ENCODE assay signal across 24 cellular contexts in genomic region chr11:119248750-119249670, GRCh38. TPM values are rescaled to one million over a fixed set of nuclear protein-coding genes. Genes with fewer than 3 reads are reported as not detected.
A peak's percentile ranks its signal among the peaks of the same experiment; 100 is the strongest.
DNase-seq lines count a peak whose midpoint lies in the region; ATAC-seq, FAIRE-seq and TF ChIP-seq lines count a peak whose summit lies in the region.
"Had no signal": no experiment of that assay in that cellular context is flagged by ENCODE, and none has a peak within 500 bp of the region (broad histone marks: within the 10 kb centered on the region; RNA-seq: fewer than 3 reads in every experiment).

No MANE protein-coding gene starts in this region.

- H3K27ac ChIP-seq in CD4-positive, CD25-positive, alpha-beta regulatory T cell (ENCODE audit: insufficient read depth, low read length, poor library complexity, severe bottlenecking), result no peak overlapping the region
- H3K27ac ChIP-seq in endothelial cell of umbilical vein (ENCODE audit: insufficient read depth, low read depth, low read length), result no peak overlapping the region
- peak overlapping the region in 2 of 4 donors; percentile 29 to 60 for H3K27ac ChIP-seq in gastroesophageal sphincter
- no peak overlapping the region for H3K27ac ChIP-seq in SK-N-SH (ENCODE audit: low read depth in 2 of 2, low read length in 1 of 2)
- H3K27ac ChIP-seq: heart left ventricle, HL-60 had no signal

- POLR2A ChIA-PET in endothelial cell of umbilical vein (lab: Charles Lee), result interaction anchor here (0.7 kb wide), 1 partner anchor 472 kb away, joined by 4 read pairs; no protein-coding TSS in a partner anchor
- POLR2A ChIA-PET in SK-N-SH (lab: Yijun Ruan, JAX), result interaction anchor here (0.6 kb wide), 1 partner anchor 21 kb away, joined by 3 read pairs; no protein-coding TSS in a partner anchor

- H4K20me1 ChIP-seq in endothelial cell of umbilical vein (replicated peaks; ENCODE audit: control insufficient read depth, extremely low read depth, insufficient read depth, low read length) (no peaks in the 10 kb centered on the region), SK-N-SH (ENCODE audit: insufficient read depth) (0 out of 2 replicates have a peak, but pooled peaks cover 11% of the 10 kb centered on the region)

- no peak for TF ChIP-seq RAD21 in SK-N-SH (IDR thresholded peaks at IDR 0.05; ENCODE audit: low read length)

- H2AFZ ChIP-seq in endothelial cell of umbilical vein (ENCODE audit: low read depth, low read length) (no peak overlapping the region), SK-N-SH (ENCODE audit: low read depth) (no peak overlapping the region)

- no peaks in the 10 kb centered on the region for H3K27me3 Mint-ChIP-seq in activated CD4-positive, alpha-beta T cell treated with anti-CD3 and anti-CD28 coated beads, Interleukin-2, amount 10 ng/mL, durations not matched to agents 24 days and 14 days
- no peaks in the 10 kb centered on the region for H3K27me3 Mint-ChIP-seq in CD4-positive, CD25-positive, alpha-beta regulatory T cell
- H3K27me3 Mint-ChIP-seq: IgD-negative memory B cell had no signal

- H3F3A ChIP-seq in SK-N-SH (replicated peaks; ENCODE audit: insufficient read depth), result peaks cover 4% of the 10 kb centered on the region

- H3K4me3 Mint-ChIP-seq in activated CD4-positive, alpha-beta T cell treated with anti-CD3 and anti-CD28 coated beads, Interleukin-2, amount 10 ng/mL, durations not matched to agents 24 days and 14 days, result no peak overlapping the region
- peak overlapping the region in 2 of 4 donors; percentile 38 to 62 for H3K4me3 Mint-ChIP-seq in CD4-positive, CD25-positive, alpha-beta regulatory T cell
- H3K4me3 Mint-ChIP-seq: activated T-cell treated with anti-CD3 and anti-CD28 coated beads, Interleukin-2, amount 50 U/mL, for 4 hours; neural crest cell had no signal

- H3K27me3 ChIP-seq in CD4-positive, CD25-positive, alpha-beta regulatory T cell (ENCODE audit: control insufficient read depth, insufficient read depth, low read length), result no peaks in the 10 kb centered on the region
- H3K27me3 ChIP-seq in endothelial cell of umbilical vein (ENCODE audit: control insufficient read depth in 2 of 2, insufficient read depth in 2 of 2, low read length in 2 of 2), result no peaks in the 10 kb centered on the region
- H3K27me3 ChIP-seq in gastroesophageal sphincter, result no peaks in the 10 kb centered on the region
- no peaks in the 10 kb centered on the region for H3K27me3 ChIP-seq in SK-N-SH (ENCODE audit: insufficient read depth)
- H3K27me3 ChIP-seq: BE2C, heart left ventricle, MG63 had no signal

- TF ChIP-seq CTCF in endothelial cell of umbilical vein (IDR thresholded peaks at IDR 0.05; ENCODE audit: extremely low read depth in 1 of 2, insufficient read depth in 1 of 2, low read depth in 1 of 2, low read length in 2 of 2) (no peak), gastroesophageal sphincter (IDR thresholded peaks at IDR 0.05) (no peak), SK-N-SH (IDR thresholded peaks at IDR 0.05) (no peak)

- H3K4me1 Mint-ChIP-seq in activated CD4-positive, alpha-beta T cell treated with anti-CD3 and anti-CD28 coated beads, Interleukin-2, amount 10 ng/mL, durations not matched to agents 24 days and 14 days, result peaks cover 12% of the 10 kb centered on the region
- H3K4me1 Mint-ChIP-seq in CD4-positive, CD25-positive, alpha-beta regulatory T cell, result peaks cover 21 to 54% (median 36%) of the 10 kb centered on the region in 4 donors
- H3K4me1 Mint-ChIP-seq: neural crest cell had no signal

- no peak for TF ChIP-seq EP300 in gastroesophageal sphincter (IDR thresholded peaks at IDR 0.05)
- no peak for TF ChIP-seq EP300 in SK-N-SH (IDR thresholded peaks at IDR 0.05; ENCODE audit: borderline replicate concordance in 1 of 2, low read depth in 1 of 2, low read length in 1 of 2)

- DNase-seq in activated CD4-positive, alpha-beta T cell treated with anti-CD3 and anti-CD28 coated beads, Interleukin-2, amount 10 ng/mL, durations not matched to agents 24 days and 14 days, result no peak
- no peak for DNase-seq in activated CD4-positive, alpha-beta T cell treated with anti-CD3 and anti-CD28 coated beads for 1 hour
- DNase-seq in CD4-positive, CD25-positive, alpha-beta regulatory T cell, result peak in 1 of 3 donors; percentile 22
- peak; percentile 54 for DNase-seq in NAMALWA (ENCODE audit: low spot score)
- DNase-seq in endothelial cell of umbilical vein (ENCODE audit: low read depth, low spot score), result no peak
- no peak for DNase-seq in HPDE6-E6E7 (ENCODE audit: extremely low spot score)
- DNase-seq in SK-N-SH, result no peak
- DNase-seq: activated T-cell treated with anti-CD3 and anti-CD28 coated beads, Interleukin-2, amount 50 U/mL, for 4 hours; amniotic stem cell; BE2C; heart left ventricle; MG63; midbrain; NCI-H2171; NCI-H69; SHP77; substantia nigra; T-helper 1 cell had no signal

- no peak for FAIRE-seq in endothelial cell of umbilical vein (lab: Jason Lieb, UNC)
- FAIRE-seq: bronchial epithelial cell, urothelium cell line had no signal

- TF ChIP-seq POLR2A in endothelial cell of umbilical vein (IDR thresholded peaks at IDR 0.05; ENCODE audit: low read depth, low read length) (no peak), gastroesophageal sphincter (IDR thresholded peaks at IDR 0.05) (no peak)

- intact Hi-C loops in activated CD4-positive, alpha-beta T cell treated with anti-CD3 and anti-CD28 coated beads, Interleukin-2, amount 10 ng/mL, durations not matched to agents 24 days and 14 days (cut with micrococcal nuclease), result no loop called here
- intact Hi-C loops in endothelial cell of umbilical vein (cut with micrococcal nuclease), result no loop called here

- peak; percentile 16 to 48 for ATAC-seq in CD4-positive, CD25-positive, alpha-beta regulatory T cell (ENCODE audit: low read depth in 2 of 2)
- no peak for ATAC-seq in gastroesophageal sphincter
- ATAC-seq: heart left ventricle had no signal

- no peaks in the 10 kb centered on the region for H3K9me1 ChIP-seq in endothelial cell of umbilical vein (replicated peaks; ENCODE audit: control insufficient read depth, extremely low read depth, insufficient read depth, low read length)

- peaks cover 9% of the 10 kb centered on the region for H3K36me3 ChIP-seq in CD4-positive, CD25-positive, alpha-beta regulatory T cell (ENCODE audit: control insufficient read depth, insufficient read depth, low read length)
- H3K36me3 ChIP-seq in endothelial cell of umbilical vein (ENCODE audit: control insufficient read depth in 2 of 2, extremely low read depth in 1 of 2, insufficient read depth in 2 of 2, low read length in 2 of 2) (no peaks in the 10 kb centered on the region), gastroesophageal sphincter (no peaks in the 10 kb centered on the region), SK-N-SH (replicated peaks in 1 of 2; ENCODE audit: control insufficient read depth in 1 of 2, insufficient read depth in 2 of 2, low read length in 1 of 2) (peaks cover 0 to 5% of the 10 kb centered on the region in 2 experiments)
- H3K36me3 ChIP-seq: BE2C had no signal

- no peak overlapping the region for H3K4me2 ChIP-seq in endothelial cell of umbilical vein (ENCODE audit: insufficient read depth, low read length)
- no peak overlapping the region for H3K4me2 ChIP-seq in SK-N-SH

- peaks cover 9% of the 10 kb centered on the region for H3K4me1 ChIP-seq in CD4-positive, CD25-positive, alpha-beta regulatory T cell (ENCODE audit: control insufficient read depth, insufficient read depth, low read length, poor library complexity, severe bottlenecking)
- H3K4me1 ChIP-seq in endothelial cell of umbilical vein (ENCODE audit: control insufficient read depth, extremely low read depth, insufficient read depth, low read length) (peaks cover 3% of the 10 kb centered on the region), gastroesophageal sphincter (peaks cover 0 to 30% (median 10%) of the 10 kb centered on the region in 3 donors), SK-N-SH (ENCODE audit: control insufficient read depth in 1 of 2, insufficient read depth in 2 of 2, low read depth in 1 of 2, low read length in 1 of 2) (no peaks in the 10 kb centered on the region)
- H3K4me1 ChIP-seq: BE2C had no signal

- no peak overlapping the region for H3K4me3 ChIP-seq in CD4-positive, CD25-positive, alpha-beta regulatory T cell (ENCODE audit: low read depth, low read length)
- no peak overlapping the region for H3K4me3 ChIP-seq in endothelial cell of umbilical vein (replicated peaks in 1 of 3; ENCODE audit: insufficient read depth in 1 of 3, low read depth in 1 of 3, low read length in 3 of 3)
- H3K4me3 ChIP-seq in gastroesophageal sphincter, result no peak overlapping the region
- H3K4me3 ChIP-seq in SK-N-SH (ENCODE audit: low read depth in 2 of 2, low read length in 1 of 2), result no peak overlapping the region
- H3K4me3 ChIP-seq: heart left ventricle, MG63 had no signal

- H3K27ac Mint-ChIP-seq in activated CD4-positive, alpha-beta T cell treated with anti-CD3 and anti-CD28 coated beads, Interleukin-2, amount 10 ng/mL, durations not matched to agents 24 days and 14 days, result peak overlapping the region; percentile 45
- peak overlapping the region; percentile 48 to 85 (median 71) for H3K27ac Mint-ChIP-seq in CD4-positive, CD25-positive, alpha-beta regulatory T cell

- CTCF ChIA-PET in endothelial cell of umbilical vein (lab: Charles Lee) (interaction anchor here (0.8 to 1.8 kb wide), 4 partner anchors 11 to 36 kb away, joined by 3 to 4 read pairs (median 3); no protein-coding TSS in a partner anchor), SK-N-SH (lab: Yijun Ruan, JAX) (interaction anchor here (1.0 to 1.5 kb wide), 2 partner anchors 17 to 107 kb away, joined by 3 to 4 read pairs; no protein-coding TSS in a partner anchor)

- H3K9me3 Mint-ChIP-seq in activated CD4-positive, alpha-beta T cell treated with anti-CD3 and anti-CD28 coated beads, Interleukin-2, amount 10 ng/mL, durations not matched to agents 24 days and 14 days, result no peaks in the 10 kb centered on the region
- H3K9me3 Mint-ChIP-seq in CD4-positive, CD25-positive, alpha-beta regulatory T cell, result no peaks in the 10 kb centered on the region
- H3K9me3 Mint-ChIP-seq: activated T-cell treated with anti-CD3 and anti-CD28 coated beads, Interleukin-2, amount 50 U/mL, for 4 hours; IgD-negative memory B cell; neural crest cell had no signal

- WGBS in gastroesophageal sphincter (ENCODE audit: low coverage in 1 of 2), 2 donors, result 73 to 100% methylated on average over 4 to 8 of the region's 8 CpGs
- WGBS in SK-N-SH (ENCODE audit: low lambda C conversion rate), result 93% methylated on average over 8 of the region's 8 CpGs

- H3K9me2 ChIP-seq in SK-N-SH, result no peaks in the 10 kb centered on the region

- no peaks in the 10 kb centered on the region for H3K9me3 ChIP-seq in CD4-positive, CD25-positive, alpha-beta regulatory T cell (ENCODE audit: control insufficient read depth in 2 of 2, low read length in 2 of 2)
- no peaks in the 10 kb centered on the region for H3K9me3 ChIP-seq in endothelial cell of umbilical vein (replicated peaks; ENCODE audit: control insufficient read depth, insufficient read depth, low read length)
- no peaks in the 10 kb centered on the region for H3K9me3 ChIP-seq in gastroesophageal sphincter
- H3K9me3 ChIP-seq in SK-N-SH, result no peaks in the 10 kb centered on the region
- H3K9me3 ChIP-seq: BE2C, heart left ventricle, MG63 had no signal

- dilution Hi-C loops in endothelial cell of umbilical vein (cut with MboI; ENCODE audit: extremely low pct_ligation_motif_present, low sequenced_read_pairs), result no loop called here

- no TSS peak for BruUV-seq in endothelial cell of umbilical vein (replicated peaks; lab: Mats Ljungman, UMichigan)

- H3K9ac ChIP-seq in endothelial cell of umbilical vein (replicated peaks; ENCODE audit: extremely low read depth, insufficient read depth, low read length) (peak overlapping the region; percentile 23), SK-N-SH (no peak overlapping the region)

- H3K79me2 ChIP-seq in endothelial cell of umbilical vein (ENCODE audit: control insufficient read depth, insufficient read depth, low read length), result peaks cover 17% of the 10 kb centered on the region
- peaks cover 65% of the 10 kb centered on the region for H3K79me2 ChIP-seq in SK-N-SH (ENCODE audit: insufficient read depth)

- peaks cover 30% of the 10 kb centered on the region for H3K36me3 Mint-ChIP-seq in activated CD4-positive, alpha-beta T cell treated with anti-CD3 and anti-CD28 coated beads, Interleukin-2, amount 10 ng/mL, durations not matched to agents 24 days and 14 days (ENCODE audit: low read depth)
- peaks cover 15% of the 10 kb centered on the region for H3K36me3 Mint-ChIP-seq in CD4-positive, CD25-positive, alpha-beta regulatory T cell
- H3K36me3 Mint-ChIP-seq: IgD-negative memory B cell had no signal

RNA-seq across cellular contexts. Expression of gene CBL, which starts 42.9 kb away (rescaled TPM):
- 36.4 and 36.5 TPM in 2 replicates for total RNA-seq in activated CD4-positive, alpha-beta T cell treated with anti-CD3 and anti-CD28 coated beads, Interleukin-2, amount 10 ng/mL, durations not matched to agents 24 days and 14 days
- total RNA-seq in CD4-positive, CD25-positive, alpha-beta regulatory T cell, result 35.6 TPM
- 10 to 100 TPM in 1 of 4 donors, 1 to 10 TPM in 3; 7.9 to 11.7 (median 8.8) TPM for polyA plus RNA-seq in CD4-positive, CD25-positive, alpha-beta regulatory T cell
- total RNA-seq in endothelial cell of umbilical vein, result 40.1 and 41.5 TPM in 2 replicates
- polyA plus RNA-seq in endothelial cell of umbilical vein, result 12.5 and 15.5 TPM in 2 replicates
- 15.3 and 16.3 TPM in 2 replicates for polyA plus RNA-seq in endothelial cell of umbilical vein (2011; cell fraction: cytosol; rRNA removed)
- polyA plus RNA-seq in endothelial cell of umbilical vein (2011; cell fraction: nucleus; rRNA removed), result 26.4 and 30.7 TPM in 2 replicates
- 16.8 and 19.8 TPM in 2 replicates for polyA plus RNA-seq in endothelial cell of umbilical vein (2012)
- 31.4 and 34.9 TPM in 2 replicates for polyA minus RNA-seq in endothelial cell of umbilical vein
- polyA minus RNA-seq in endothelial cell of umbilical vein (2011; cell fraction: cytosol; rRNA and poly(A)+ RNA removed), result 7.5 TPM
- 19.9 and 29.0 TPM in 2 replicates for polyA minus RNA-seq in endothelial cell of umbilical vein (2011; cell fraction: nucleus; rRNA and poly(A)+ RNA removed)
- 10 to 100 TPM; 20.2 to 29.2 (median 25.1) TPM for total RNA-seq in gastroesophageal sphincter
- 9.5 and 10.4 TPM in 2 replicates for polyA plus RNA-seq in SK-N-SH (2012; rRNA removed)
- 9.7 and 11.1 TPM in 2 replicates for polyA plus RNA-seq in SK-N-SH (2012; cell fraction: cytosol; rRNA removed)
- polyA plus RNA-seq in SK-N-SH (2012; cell fraction: nucleus; rRNA removed), result 11.5 and 17.0 TPM in 2 replicates
